1 cellular context compared by ENCODE assay signal in the genomic region with DNA sequence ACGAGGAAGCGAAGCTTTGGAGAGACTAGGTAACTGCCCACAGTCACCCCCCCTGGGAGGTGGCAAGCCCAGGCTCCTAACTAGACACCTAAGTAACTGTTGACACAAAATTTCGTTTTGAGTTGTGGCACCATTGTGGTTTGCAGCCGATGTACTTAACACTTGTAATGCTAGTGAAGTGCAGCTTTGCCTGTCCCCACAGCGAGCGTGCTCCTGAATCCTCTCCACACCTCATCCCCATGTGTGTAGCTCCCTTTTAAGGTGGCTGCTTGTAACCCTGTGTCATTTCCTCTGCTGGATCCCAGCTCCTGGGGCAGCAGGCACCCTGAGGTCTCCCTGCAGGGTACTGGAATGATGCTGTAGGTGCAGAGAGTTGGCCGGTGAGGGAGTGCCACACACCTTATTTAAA.
TF ChIP-seq lines count a peak whose summit lies in the region.

No MANE protein-coding gene starts in this region.

TF ChIP-seq in H1, 55 proteins besides CTCF, POLR2A, EP300 and RAD21 (continued from another document):
- TF ChIP-seq, protein P1, sequence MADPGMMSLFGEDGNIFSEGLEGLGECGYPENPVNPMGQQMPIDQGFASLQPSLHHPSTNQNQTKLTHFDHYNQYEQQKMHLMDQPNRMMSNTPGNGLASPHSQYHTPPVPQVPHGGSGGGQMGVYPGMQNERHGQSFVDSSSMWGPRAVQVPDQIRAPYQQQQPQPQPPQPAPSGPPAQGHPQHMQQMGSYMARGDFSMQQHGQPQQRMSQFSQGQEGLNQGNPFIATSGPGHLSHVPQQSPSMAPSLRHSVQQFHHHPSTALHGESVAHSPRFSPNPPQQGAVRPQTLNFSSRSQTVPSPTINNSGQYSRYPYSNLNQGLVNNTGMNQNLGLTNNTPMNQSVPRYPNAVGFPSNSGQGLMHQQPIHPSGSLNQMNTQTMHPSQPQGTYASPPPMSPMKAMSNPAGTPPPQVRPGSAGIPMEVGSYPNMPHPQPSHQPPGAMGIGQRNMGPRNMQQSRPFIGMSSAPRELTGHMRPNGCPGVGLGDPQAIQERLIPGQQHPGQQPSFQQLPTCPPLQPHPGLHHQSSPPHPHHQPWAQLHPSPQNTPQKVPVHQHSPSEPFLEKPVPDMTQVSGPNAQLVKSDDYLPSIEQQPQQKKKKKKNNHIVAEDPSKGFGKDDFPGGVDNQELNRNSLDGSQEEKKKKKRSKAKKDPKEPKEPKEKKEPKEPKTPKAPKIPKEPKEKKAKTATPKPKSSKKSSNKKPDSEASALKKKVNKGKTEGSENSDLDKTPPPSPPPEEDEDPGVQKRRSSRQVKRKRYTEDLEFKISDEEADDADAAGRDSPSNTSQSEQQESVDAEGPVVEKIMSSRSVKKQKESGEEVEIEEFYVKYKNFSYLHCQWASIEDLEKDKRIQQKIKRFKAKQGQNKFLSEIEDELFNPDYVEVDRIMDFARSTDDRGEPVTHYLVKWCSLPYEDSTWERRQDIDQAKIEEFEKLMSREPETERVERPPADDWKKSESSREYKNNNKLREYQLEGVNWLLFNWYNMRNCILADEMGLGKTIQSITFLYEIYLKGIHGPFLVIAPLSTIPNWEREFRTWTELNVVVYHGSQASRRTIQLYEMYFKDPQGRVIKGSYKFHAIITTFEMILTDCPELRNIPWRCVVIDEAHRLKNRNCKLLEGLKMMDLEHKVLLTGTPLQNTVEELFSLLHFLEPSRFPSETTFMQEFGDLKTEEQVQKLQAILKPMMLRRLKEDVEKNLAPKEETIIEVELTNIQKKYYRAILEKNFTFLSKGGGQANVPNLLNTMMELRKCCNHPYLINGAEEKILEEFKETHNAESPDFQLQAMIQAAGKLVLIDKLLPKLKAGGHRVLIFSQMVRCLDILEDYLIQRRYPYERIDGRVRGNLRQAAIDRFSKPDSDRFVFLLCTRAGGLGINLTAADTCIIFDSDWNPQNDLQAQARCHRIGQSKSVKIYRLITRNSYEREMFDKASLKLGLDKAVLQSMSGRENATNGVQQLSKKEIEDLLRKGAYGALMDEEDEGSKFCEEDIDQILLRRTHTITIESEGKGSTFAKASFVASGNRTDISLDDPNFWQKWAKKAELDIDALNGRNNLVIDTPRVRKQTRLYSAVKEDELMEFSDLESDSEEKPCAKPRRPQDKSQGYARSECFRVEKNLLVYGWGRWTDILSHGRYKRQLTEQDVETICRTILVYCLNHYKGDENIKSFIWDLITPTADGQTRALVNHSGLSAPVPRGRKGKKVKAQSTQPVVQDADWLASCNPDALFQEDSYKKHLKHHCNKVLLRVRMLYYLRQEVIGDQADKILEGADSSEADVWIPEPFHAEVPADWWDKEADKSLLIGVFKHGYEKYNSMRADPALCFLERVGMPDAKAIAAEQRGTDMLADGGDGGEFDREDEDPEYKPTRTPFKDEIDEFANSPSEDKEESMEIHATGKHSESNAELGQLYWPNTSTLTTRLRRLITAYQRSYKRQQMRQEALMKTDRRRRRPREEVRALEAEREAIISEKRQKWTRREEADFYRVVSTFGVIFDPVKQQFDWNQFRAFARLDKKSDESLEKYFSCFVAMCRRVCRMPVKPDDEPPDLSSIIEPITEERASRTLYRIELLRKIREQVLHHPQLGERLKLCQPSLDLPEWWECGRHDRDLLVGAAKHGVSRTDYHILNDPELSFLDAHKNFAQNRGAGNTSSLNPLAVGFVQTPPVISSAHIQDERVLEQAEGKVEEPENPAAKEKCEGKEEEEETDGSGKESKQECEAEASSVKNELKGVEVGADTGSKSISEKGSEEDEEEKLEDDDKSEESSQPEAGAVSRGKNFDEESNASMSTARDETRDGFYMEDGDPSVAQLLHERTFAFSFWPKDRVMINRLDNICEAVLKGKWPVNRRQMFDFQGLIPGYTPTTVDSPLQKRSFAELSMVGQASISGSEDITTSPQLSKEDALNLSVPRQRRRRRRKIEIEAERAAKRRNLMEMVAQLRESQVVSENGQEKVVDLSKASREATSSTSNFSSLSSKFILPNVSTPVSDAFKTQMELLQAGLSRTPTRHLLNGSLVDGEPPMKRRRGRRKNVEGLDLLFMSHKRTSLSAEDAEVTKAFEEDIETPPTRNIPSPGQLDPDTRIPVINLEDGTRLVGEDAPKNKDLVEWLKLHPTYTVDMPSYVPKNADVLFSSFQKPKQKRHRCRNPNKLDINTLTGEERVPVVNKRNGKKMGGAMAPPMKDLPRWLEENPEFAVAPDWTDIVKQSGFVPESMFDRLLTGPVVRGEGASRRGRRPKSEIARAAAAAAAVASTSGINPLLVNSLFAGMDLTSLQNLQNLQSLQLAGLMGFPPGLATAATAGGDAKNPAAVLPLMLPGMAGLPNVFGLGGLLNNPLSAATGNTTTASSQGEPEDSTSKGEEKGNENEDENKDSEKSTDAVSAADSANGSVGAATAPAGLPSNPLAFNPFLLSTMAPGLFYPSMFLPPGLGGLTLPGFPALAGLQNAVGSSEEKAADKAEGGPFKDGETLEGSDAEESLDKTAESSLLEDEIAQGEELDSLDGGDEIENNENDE (IDR thresholded peaks at IDR 0.05; ENCODE audit: insufficient replicate concordance, low read length) = no peak
- TF ChIP-seq BACH1 (IDR thresholded peaks at IDR 0.05; ENCODE audit: low read length) (no peak), SP1 (IDR thresholded peaks at IDR 0.05; ENCODE audit: low read depth, low read length) (no peak)
